In the genomic region with DNA sequence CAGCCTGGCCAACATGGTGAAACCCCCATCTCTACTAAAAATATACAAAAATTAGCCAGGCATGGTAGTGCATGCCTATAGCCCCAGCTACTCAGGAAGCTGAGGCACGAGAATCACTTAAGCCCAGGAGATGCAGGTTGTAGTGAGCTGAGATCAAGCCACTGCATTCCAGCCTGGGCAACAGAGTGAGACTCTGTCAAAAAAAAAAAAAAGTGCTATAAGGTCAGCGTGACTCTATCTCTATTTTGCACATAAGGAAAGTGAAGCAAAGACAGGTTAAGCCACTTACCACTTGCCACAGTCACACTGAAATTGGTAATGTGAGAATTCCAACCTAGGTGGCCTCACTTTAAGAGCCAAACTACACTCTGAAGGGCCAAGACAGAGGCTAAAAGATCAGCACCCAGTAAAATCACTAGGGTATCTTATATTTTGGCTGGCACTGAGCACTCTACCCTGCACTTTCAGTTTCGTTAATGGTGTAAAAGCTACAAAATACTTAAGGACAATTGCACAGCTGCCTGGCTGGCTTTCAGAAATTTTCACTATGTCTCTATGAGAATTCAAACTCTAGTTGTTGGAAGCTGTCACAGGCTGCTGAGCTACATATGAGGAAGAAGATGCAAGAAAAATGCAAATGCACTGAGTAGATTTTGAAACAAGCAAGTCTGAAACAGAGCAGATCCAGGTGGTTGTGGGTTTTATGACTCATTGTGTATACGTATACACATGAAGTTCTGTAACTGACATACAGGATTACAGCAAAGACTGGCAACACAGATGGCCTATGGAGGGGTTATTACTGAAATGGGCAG, we compare ENCODE assay signal across 9 cellular contexts. TPM values are rescaled to one million over a fixed set of nuclear protein-coding genes. Genes with fewer than 3 reads are reported as not detected.
DNase-seq lines count a peak whose midpoint lies in the region; ATAC-seq, FAIRE-seq and TF ChIP-seq lines count a peak whose summit lies in the region.
"Had no signal": no experiment of that assay in that cellular context is flagged by ENCODE, and none has a peak within 500 bp of the region (broad histone marks: within the 10 kb centered on the region; RNA-seq: fewer than 3 reads in every experiment).

No MANE protein-coding gene starts in this region.

- peak; percentile 94 for FAIRE-seq in GM18507 (lab: Jason Lieb, UNC)
- FAIRE-seq in GM12878 (lab: Jason Lieb, UNC): peak; percentile 90
- FAIRE-seq: islet of Langerhans had no signal

- no peaks in the 10 kb centered on the region for H3K27me3 ChIP-seq in GM12878 (replicated peaks in 1 of 2; ENCODE audit: control insufficient read depth in 2 of 2, insufficient read depth in 2 of 2, low read length in 1 of 2)
- H3K27me3 ChIP-seq in mucosa of rectum (ENCODE audit: control insufficient read depth in 2 of 2, insufficient read depth in 2 of 2, low read length in 2 of 2): no peaks in the 10 kb centered on the region

- peak; percentile 32 to 61; a peak in 3 of 4 replicates for TF ChIP-seq EP300 in GM12878 (IDR thresholded peaks at IDR 0.05; ENCODE audit: borderline replicate concordance in 1 of 2, control insufficient read depth in 1 of 2, low read depth in 2 of 2, low read length in 2 of 2)

- intact Hi-C loops in GM12878 (cut with micrococcal nuclease; ENCODE audit: unreplicated experiment): loop anchor here (1.0 to 2.0 kb wide), 2 partner anchors 19 to 36 kb away; no protein-coding TSS in a partner anchor

- SMC1A ChIA-PET in GM12878 (lab: Charles Lee; ENCODE audit: uncharacterized antibody, unreplicated experiment): interaction anchor here (0.7 to 3.0 kb wide), 13 partner anchors 8 to 76 kb away, joined by 3 to 31 read pairs (median 4); no protein-coding TSS in a partner anchor

- H3K9me3 ChIP-seq in GM12878 (replicated peaks; ENCODE audit: control insufficient read depth, insufficient read depth, low read length) (no peaks in the 10 kb centered on the region), mucosa of rectum (ENCODE audit: control insufficient read depth in 2 of 2, low read length in 2 of 2) (no peaks in the 10 kb centered on the region)

- 0% methylated on average over 4 of the region's 4 CpGs for WGBS in GM12878 (ENCODE audit: insufficient coverage, insufficient replicate concordance, low lambda C conversion rate, missing lambda C conversion rate)

- H4K20me1 ChIP-seq in GM12878 (ENCODE audit: control insufficient read depth, insufficient read depth): no peaks in the 10 kb centered on the region

- H3K4me3 ChIP-seq in GM12878: peak overlapping the region; percentile 34; the same call in 1 of the 2 replicates
- H3K4me3 ChIP-seq in mucosa of rectum (ENCODE audit: low read length in 2 of 2): peak overlapping the region; percentile 31 to 42

- TF ChIP-seq CTCF in GM12878 (IDR thresholded peaks at IDR 0.05 in 2 of 3, conservative IDR thresholded peaks at IDR 0.05 in 1 of 3; ENCODE audit: control insufficient read depth in 2 of 3, extremely low read depth in 1 of 3, insufficient read depth in 1 of 3, low read depth in 3 of 3, low read length in 3 of 3): no peak

- no peak overlapping the region; the same call in 1 of the 2 replicates for H3K9ac ChIP-seq in GM12878 (ENCODE audit: control insufficient read depth, insufficient read depth, low read length)
- H3K9ac ChIP-seq in mucosa of rectum (ENCODE audit: low read depth in 1 of 2, low read length in 2 of 2): peak overlapping the region; percentile 38 to 55

- in situ Hi-C loops in GM12878 (cut with MboI): no loop called here

- no TSS peak for BruUV-seq in GM12878 (replicated peaks; lab: Mats Ljungman, UMichigan)

- RAD21 ChIA-PET in GM12878 (lab: Charles Lee; ENCODE audit: unreplicated experiment): interaction anchor here (0.7 to 2.2 kb wide), 6 partner anchors 9 to 81 kb away, joined by 3 to 16 read pairs (median 10); partner anchors contain the start of genes EPM2AIP1 and MLH1

- POLR2A ChIA-PET in GM12878 (lab: Charles Lee): interaction anchor here (0.6 to 1.4 kb wide), 3 partner anchors 17 to 73 kb away, joined by 3 to 5 read pairs (median 3); no protein-coding TSS in a partner anchor

- no peak for TF ChIP-seq RAD21 in GM12878 (IDR thresholded peaks at IDR 0.05; ENCODE audit: insufficient read depth, low read depth, low read length)

- H2AFZ ChIP-seq in GM12878 (ENCODE audit: control insufficient read depth, low read depth, low read length): no peak overlapping the region; the same call in 1 of the 2 replicates

- no peaks in the 10 kb centered on the region; the same call in 1 of the 2 replicates for H3K79me2 ChIP-seq in GM12878 (ENCODE audit: control insufficient read depth, insufficient read depth, low read length)

- DNase-seq in AG08396 (ENCODE audit: low spot score): peak; percentile 46
- DNase-seq in GM18507 (ENCODE audit: extremely low spot score, insufficient read length, low read depth): peak; percentile 60
- peak; percentile 94 for DNase-seq in NOMO-1 treated with DMSO at 0.1 percent for 48 hours (lab: John Stamatoyannopoulos, UW; ENCODE audit: unreplicated experiment)
- peak; percentile 97 for DNase-seq in GM12878 (ENCODE audit: low read depth, low spot score)
- DNase-seq in inferior parietal cortex (ENCODE audit: extremely low spot score): no peak
- DNase-seq in NCI-H1105 (lab: John Stamatoyannopoulos, UW): no peak

- H3K36me3 ChIP-seq in GM12878 (ENCODE audit: control insufficient read depth in 2 of 2, insufficient read depth in 2 of 2, low read length in 1 of 2) (no peaks in the 10 kb centered on the region), mucosa of rectum (ENCODE audit: control insufficient read depth in 2 of 2, insufficient read depth in 2 of 2, low read length in 2 of 2) (no peaks in the 10 kb centered on the region)

- peak overlapping the region; percentile 81 for H3K4me2 ChIP-seq in GM12878 (ENCODE audit: control insufficient read depth, insufficient read depth)

- CTCF ChIA-PET in GM12878 (lab: Yijun Ruan, JAX): interaction anchor here (0.6 to 2.0 kb wide), 10 partner anchors 15 to 301 kb away, joined by 3 to 13 read pairs (median 3); no protein-coding TSS in a partner anchor

- no peak for TF ChIP-seq POLR2A in GM12878 (IDR thresholded peaks at IDR 0.05; ENCODE audit: low read depth, low read length)

- peak; percentile 96 for ATAC-seq in HG02885 (IDR thresholded peaks at IDR 0.05; ENCODE audit: poor library complexity, unreplicated experiment)
- peak; percentile 90 for ATAC-seq in GM12878

- H3K27ac ChIP-seq in GM12878 (ENCODE audit: control insufficient read depth, insufficient read depth): peak overlapping the region; percentile 75
- H3K27ac ChIP-seq in mucosa of rectum (ENCODE audit: low read depth in 2 of 2, low read length in 2 of 2): peak overlapping the region; percentile 64 to 80

- H3K4me1 ChIP-seq in GM12878 (ENCODE audit: control insufficient read depth, insufficient read depth, low read length) (peaks cover 23% of the 10 kb centered on the region), mucosa of rectum (ENCODE audit: control insufficient read depth in 2 of 2, insufficient read depth in 2 of 2, low read length in 2 of 2) (peaks cover 23 to 29% of the 10 kb centered on the region in 2 donors)

TF ChIP-seq in GM12878, 131 proteins besides CTCF, POLR2A, EP300 and RAD21 (continues in another document):
- TF ChIP-seq CBX3 (IDR thresholded peaks at IDR 0.05; ENCODE audit: borderline replicate concordance, low read depth) (no peak), SIN3A (IDR thresholded peaks at IDR 0.05; ENCODE audit: low read depth, low read length) (0 out of 2 replicates have a peak, but pooled peaks have one; percentile 37), SP1 (IDR thresholded peaks at IDR 0.05; ENCODE audit: low read depth, low read length) (peak; percentile 11), EED (IDR thresholded peaks at IDR 0.05; ENCODE audit: low read depth) (peak; percentile 51), ATF2 (IDR thresholded peaks at IDR 0.05; ENCODE audit: low read length) (peak; percentile 91), CBX5 (IDR thresholded peaks at IDR 0.05; ENCODE audit: low read depth) (0 out of 2 replicates have a peak, but pooled peaks have one; percentile 81)
- TF ChIP-seq, protein P1, sequence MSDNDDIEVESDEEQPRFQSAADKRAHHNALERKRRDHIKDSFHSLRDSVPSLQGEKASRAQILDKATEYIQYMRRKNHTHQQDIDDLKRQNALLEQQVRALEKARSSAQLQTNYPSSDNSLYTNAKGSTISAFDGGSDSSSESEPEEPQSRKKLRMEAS (IDR thresholded peaks at IDR 0.05; ENCODE audit: low read depth, low read length): no peak; the same call in 1 of the 2 replicates

RNA-seq across cellular contexts. Expression of gene TRANK1, which starts 32.7 kb away (rescaled TPM):
- total RNA-seq in GM12878 (2013; cell fraction: nucleolus; rRNA removed): 18.5 and 20.6 TPM in 2 replicates
- total RNA-seq in GM12878 (2014; rRNA removed): 1.7 and 2.6 TPM in 2 replicates
- total RNA-seq in GM12878 (2014; rRNA removed; fragmentation: Illumina TruSeq; extraction: Trizol): 1.3 and 2.0 TPM in 2 replicates
- total RNA-seq in GM12878 (2021): 3.7 and 4.4 TPM in 2 replicates
- 7.5 TPM for polyA plus RNA-seq in GM12878 (2011; ENCODE audit: low read depth)
- polyA plus RNA-seq in GM12878 (2011; rRNA removed): 6.2 and 8.8 TPM in 2 replicates
- 6.0 and 8.8 TPM in 2 replicates for polyA plus RNA-seq in GM12878 (2011; cell fraction: cytosol; rRNA removed)
- 8.4 and 10.5 TPM in 2 replicates for polyA plus RNA-seq in GM12878 (2011; cell fraction: nucleus; rRNA removed)
- polyA plus RNA-seq in GM12878 (2012): 4.4 and 4.6 TPM in 2 replicates
- 2.4 and 3.2 TPM in 2 replicates for polyA plus RNA-seq in GM12878 (2014; fragmentation: Illumina TruSeq; extraction: Trizol)
- polyA plus RNA-seq in GM12878 (2014; fragmentation: Nextera tagmentation; extraction: Ambion mirVana): under 1 TPM; 0.46 to 0.63 TPM
- polyA plus RNA-seq in GM12878 (2014; rRNA removed): 1.0 and 1.1 TPM in 2 replicates
- polyA plus RNA-seq in GM12878 (2016; fragmentation: Nextera tagmentation; extraction: Ambion mirVana): under 1 TPM; 0.60 to 0.75 TPM
- 14.5 and 14.8 TPM in 2 replicates for polyA minus RNA-seq in GM12878 (2011; rRNA and poly(A)+ RNA removed)
- polyA minus RNA-seq in GM12878 (2011; cell fraction: cytosol; rRNA and poly(A)+ RNA removed): 4.7 and 5.3 TPM in 2 replicates
- polyA minus RNA-seq in GM12878 (2011; cell fraction: nucleus; rRNA and poly(A)+ RNA removed): 12.2 and 23.5 TPM in 2 replicates

Comparison
In these comparisons a context has a peak if more than half of its experiments do, and no peak if none do; other contexts are left out.
1. DNase-seq: peak in AG08396 (single experiment), GM18507 (single experiment), NOMO-1 treated with DMSO at 0.1 percent for 48 hours (single experiment) and GM12878 (single experiment); none in inferior parietal cortex (single experiment) and NCI-H1105 (single experiment).